Comparison of ENCODE assay signal across 8 cellular contexts in genomic region chr7:97027427-97028234, GRCh38. TPM values are rescaled to one million over a fixed set of nuclear protein-coding genes. Genes with fewer than 3 reads are reported as not detected.
DNase-seq lines count a peak whose midpoint lies in the region; ATAC-seq and TF ChIP-seq lines count a peak whose summit lies in the region.

No MANE protein-coding gene starts in this region.

- peak overlapping the region; percentile 8 to 84 (median 66) for H3K4me3 Mint-ChIP-seq in CD4-positive, CD25-positive, alpha-beta regulatory T cell
- H3K4me3 Mint-ChIP-seq in stimulated activated naive B cell treated with anti-CD40 and anti-IgM and Interleukin-4, amounts not matched to agents 10 μg/mL and 1 μg/mL and 100 μg/mL, for 72 hours = peak overlapping the region; percentile 78 to 79

- DNase-seq in CD4-positive, CD25-positive, alpha-beta regulatory T cell = peak; percentile 27 to 69 (median 55)
- DNase-seq in GM19240 (ENCODE audit: insufficient read length, low spot score) = peak; percentile 62
- DNase-seq in NOMO-1 treated with dmso at 0.1 percent for 144 hours (lab: John Stamatoyannopoulos, UW; ENCODE audit: unreplicated experiment) = peak; percentile 98
- DNase-seq in activated T-cell treated with anti-CD3 and anti-CD28 coated beads for 1 hour (ENCODE audit: low read depth) = peak; percentile 53
- peak; percentile 61 to 71 for DNase-seq in erythroblast (lab: John Stamatoyannopoulos, UW)
- DNase-seq in myocyte (ENCODE audit: low read depth) = peak; percentile 90
- peak; percentile 58 for DNase-seq in stimulated activated naive B cell treated with anti-CD40 and anti-IgM and Interleukin-4, amounts not matched to agents 10 μg/mL and 1 μg/mL and 100 μg/mL, for 72 hours

- peak overlapping the region; percentile 32 for H3K4me3 ChIP-seq in CD4-positive, CD25-positive, alpha-beta regulatory T cell (ENCODE audit: low read depth, low read length)

- TF ChIP-seq POLR2A in erythroblast (IDR thresholded peaks at IDR 0.05; ENCODE audit: low read length) = no peak

- peaks cover 0 to 9% (median 0%) of the 10 kb centered on the region in 7 donors for H3K9me3 Mint-ChIP-seq in CD4-positive, CD25-positive, alpha-beta regulatory T cell
- peaks cover 0 to 3% of the 10 kb centered on the region in 2 donors for H3K9me3 Mint-ChIP-seq in stimulated activated naive B cell treated with anti-CD40 and anti-IgM and Interleukin-4, amounts not matched to agents 10 μg/mL and 1 μg/mL and 100 μg/mL, for 72 hours

- H3K27ac ChIP-seq in CD4-positive, CD25-positive, alpha-beta regulatory T cell (ENCODE audit: insufficient read depth, low read length, poor library complexity, severe bottlenecking) = no peak overlapping the region

- H3K27me3 ChIP-seq in CD4-positive, CD25-positive, alpha-beta regulatory T cell (ENCODE audit: control insufficient read depth, insufficient read depth, low read length) = peaks cover 32% of the 10 kb centered on the region

- H3K36me3 Mint-ChIP-seq in CD4-positive, CD25-positive, alpha-beta regulatory T cell = no peaks in the 10 kb centered on the region
- peaks cover 6 to 14% of the 10 kb centered on the region in 2 donors for H3K36me3 Mint-ChIP-seq in stimulated activated naive B cell treated with anti-CD40 and anti-IgM and Interleukin-4, amounts not matched to agents 10 μg/mL and 1 μg/mL and 100 μg/mL, for 72 hours

- H3K4me1 ChIP-seq in CD4-positive, CD25-positive, alpha-beta regulatory T cell (ENCODE audit: control insufficient read depth, insufficient read depth, low read length, poor library complexity, severe bottlenecking) = peaks cover 9% of the 10 kb centered on the region

- peaks cover 60% of the 10 kb centered on the region for H3K27me3 Mint-ChIP-seq in CD4-positive, CD25-positive, alpha-beta regulatory T cell
- peaks cover 59 to 77% of the 10 kb centered on the region in 2 donors for H3K27me3 Mint-ChIP-seq in stimulated activated naive B cell treated with anti-CD40 and anti-IgM and Interleukin-4, amounts not matched to agents 10 μg/mL and 1 μg/mL and 100 μg/mL, for 72 hours

- no peaks in the 10 kb centered on the region for H3K36me3 ChIP-seq in CD4-positive, CD25-positive, alpha-beta regulatory T cell (ENCODE audit: control insufficient read depth, insufficient read depth, low read length)

- H3K27ac Mint-ChIP-seq in CD4-positive, CD25-positive, alpha-beta regulatory T cell = no peak overlapping the region
- H3K27ac Mint-ChIP-seq in stimulated activated naive B cell treated with anti-CD40 and anti-IgM and Interleukin-4, amounts not matched to agents 10 μg/mL and 1 μg/mL and 100 μg/mL, for 72 hours = peak overlapping the region; percentile 25

- ATAC-seq in CD4-positive, CD25-positive, alpha-beta regulatory T cell (ENCODE audit: low read depth in 2 of 2) = peak; percentile 57 to 63
- ATAC-seq in HG03457 (IDR thresholded peaks at IDR 0.05; ENCODE audit: unreplicated experiment) = peak; percentile 80
- peak; percentile 87 to 90 for ATAC-seq in stimulated activated naive B cell treated with anti-CD40 and anti-IgM and Interleukin-4, amounts not matched to agents 10 μg/mL and 1 μg/mL and 100 μg/mL, for 72 hours (replicated peaks)

- no peaks in the 10 kb centered on the region for H3K9me3 ChIP-seq in CD4-positive, CD25-positive, alpha-beta regulatory T cell (ENCODE audit: control insufficient read depth in 2 of 2, low read length in 2 of 2)

- peaks cover 0 to 36% (median 13%) of the 10 kb centered on the region in 4 donors for H3K4me1 Mint-ChIP-seq in CD4-positive, CD25-positive, alpha-beta regulatory T cell
- peaks cover 29 to 45% of the 10 kb centered on the region in 2 donors for H3K4me1 Mint-ChIP-seq in stimulated activated naive B cell treated with anti-CD40 and anti-IgM and Interleukin-4, amounts not matched to agents 10 μg/mL and 1 μg/mL and 100 μg/mL, for 72 hours

RNA-seq across cellular contexts. Expression of gene DLX5, which starts 3.0 kb away (rescaled TPM):
- not detected for total RNA-seq in CD4-positive, CD25-positive, alpha-beta regulatory T cell
- not detected for polyA plus RNA-seq in CD4-positive, CD25-positive, alpha-beta regulatory T cell
- total RNA-seq in myocyte = not detected in 2 replicates
- 0.10 TPM for polyA plus RNA-seq in myocyte (2012)

RNA-seq across cellular contexts. Expression of gene DLX6, which starts 22.3 kb away (rescaled TPM):
- not detected for total RNA-seq in CD4-positive, CD25-positive, alpha-beta regulatory T cell
- polyA plus RNA-seq in CD4-positive, CD25-positive, alpha-beta regulatory T cell = not detected
- 0.27 TPM in 1 of 2 replicates, not detected in the other for total RNA-seq in myocyte
- 0.08 TPM for polyA plus RNA-seq in myocyte (2012)
